Comparison of ENCODE assay signal across 1 cellular context in the genomic region with DNA sequence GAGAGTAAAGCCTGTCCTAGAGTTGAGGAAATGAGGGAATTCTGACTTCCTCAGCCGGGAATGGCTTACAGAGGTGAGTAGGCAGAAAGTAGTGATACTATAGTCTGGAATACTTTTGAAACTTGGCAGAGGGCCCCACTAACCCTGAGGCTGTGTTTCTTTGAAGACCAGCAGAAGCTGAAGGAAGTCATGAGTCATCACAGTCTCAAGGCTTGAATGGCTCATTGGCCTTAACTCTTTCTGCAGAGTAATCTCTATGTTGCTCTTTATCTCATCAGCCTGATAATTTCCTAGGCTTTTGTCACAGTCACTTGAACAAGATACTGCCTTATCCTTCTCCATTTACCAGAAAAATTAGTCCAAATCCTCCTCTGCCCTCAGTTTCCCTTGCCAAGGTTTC.
TF ChIP-seq lines count a peak whose summit lies in the region.

No MANE protein-coding gene starts in this region.

TF ChIP-seq in K562, 482 proteins besides CTCF, POLR2A, EP300 and RAD21 (continued from another document):
- TF ChIP-seq, protein P1, sequence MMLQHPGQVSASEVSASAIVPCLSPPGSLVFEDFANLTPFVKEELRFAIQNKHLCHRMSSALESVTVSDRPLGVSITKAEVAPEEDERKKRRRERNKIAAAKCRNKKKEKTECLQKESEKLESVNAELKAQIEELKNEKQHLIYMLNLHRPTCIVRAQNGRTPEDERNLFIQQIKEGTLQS (IDR thresholded peaks at IDR 0.05) = peak; percentile 90
- TF ChIP-seq, protein P1 (CRISPR knock-in tag; conservative IDR thresholded peaks at IDR 0.05) = no peak
- peak; percentile 85 for TF ChIP-seq ZNF316 (IDR thresholded peaks at IDR 0.05)
- TF ChIP-seq FOXM1 (IDR thresholded peaks at IDR 0.05; ENCODE audit: low read depth) = 0 out of 2 replicates have a peak, but pooled peaks have one; percentile 16
- no peak for TF ChIP-seq FOXM1 (CRISPR knock-in tag; IDR thresholded peaks at IDR 0.05; ENCODE audit: low read depth)
- peak; percentile 92 for TF ChIP-seq JUND (IDR thresholded peaks at IDR 0.05; ENCODE audit: borderline replicate concordance, low read depth, low read length)
- peak; percentile 95 for TF ChIP-seq JUND (tag; IDR thresholded peaks at IDR 0.05; ENCODE audit: borderline replicate concordance, low read depth, low read length)
- TF ChIP-seq ZNF766 (CRISPR knock-in tag; conservative IDR thresholded peaks at IDR 0.05) = peak; percentile 81; the same call in 1 of the 2 replicates
- TF ChIP-seq FOXK2 (conservative IDR thresholded peaks at IDR 0.05 in 1 of 2, IDR thresholded peaks at IDR 0.05 in 1 of 2; ENCODE audit: low read depth in 2 of 2) = peak in 1 of 2 experiments; percentile 29; a peak in 1 of 4 replicates
- TF ChIP-seq, protein P2, sequence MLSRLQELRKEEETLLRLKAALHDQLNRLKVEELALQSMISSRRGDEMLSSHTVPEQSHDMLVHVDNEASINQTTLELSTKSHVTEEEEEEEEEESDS (CRISPR knock-in tag; IDR thresholded peaks at IDR 0.05) = no peak
- no peak for TF ChIP-seq NCOA6 (IDR thresholded peaks at IDR 0.05)
- peak; percentile 60 for TF ChIP-seq MAFK (IDR thresholded peaks at IDR 0.05; ENCODE audit: low read length)
- TF ChIP-seq L3MBTL2 (IDR thresholded peaks at IDR 0.05) = peak; percentile 38; the same call in 1 of the 2 replicates
- peak; percentile 84 for TF ChIP-seq C11orf30 (IDR thresholded peaks at IDR 0.05; ENCODE audit: low read depth)
- TF ChIP-seq NFE2 (IDR thresholded peaks at IDR 0.05; ENCODE audit: low read depth) = peak; percentile 68
- TF ChIP-seq CBFA2T3 (IDR thresholded peaks at IDR 0.05) = peak; percentile 48
- no peak for TF ChIP-seq HDAC6 (IDR thresholded peaks at IDR 0.05; ENCODE audit: low read depth, low read length)
- peak; percentile 77 for TF ChIP-seq ARID1B (IDR thresholded peaks at IDR 0.05)
- TF ChIP-seq GABPB1 (CRISPR knock-in tag; IDR thresholded peaks at IDR 0.05) = no peak
- peak; percentile 77 for TF ChIP-seq DPF2 (IDR thresholded peaks at IDR 0.05)
- no peak for TF ChIP-seq ZNF282 (CRISPR knock-in tag; IDR thresholded peaks at IDR 0.05)
- TF ChIP-seq DACH1 (IDR thresholded peaks at IDR 0.05; ENCODE audit: partially characterized antibody) = peak; percentile 22
- TF ChIP-seq RB1 (IDR thresholded peaks at IDR 0.05; ENCODE audit: low read depth) = no peak
- peak; percentile 73; the same call in 1 of the 2 replicates for TF ChIP-seq JUN (IDR thresholded peaks at IDR 0.05; ENCODE audit: borderline replicate concordance, low read depth, low read length)
- no peak for TF ChIP-seq JUN (CRISPR knock-in tag; IDR thresholded peaks at IDR 0.05; ENCODE audit: borderline replicate concordance)
- no peak for TF ChIP-seq E2F3 (CRISPR knock-in tag; IDR thresholded peaks at IDR 0.05)
- TF ChIP-seq, protein P3, sequence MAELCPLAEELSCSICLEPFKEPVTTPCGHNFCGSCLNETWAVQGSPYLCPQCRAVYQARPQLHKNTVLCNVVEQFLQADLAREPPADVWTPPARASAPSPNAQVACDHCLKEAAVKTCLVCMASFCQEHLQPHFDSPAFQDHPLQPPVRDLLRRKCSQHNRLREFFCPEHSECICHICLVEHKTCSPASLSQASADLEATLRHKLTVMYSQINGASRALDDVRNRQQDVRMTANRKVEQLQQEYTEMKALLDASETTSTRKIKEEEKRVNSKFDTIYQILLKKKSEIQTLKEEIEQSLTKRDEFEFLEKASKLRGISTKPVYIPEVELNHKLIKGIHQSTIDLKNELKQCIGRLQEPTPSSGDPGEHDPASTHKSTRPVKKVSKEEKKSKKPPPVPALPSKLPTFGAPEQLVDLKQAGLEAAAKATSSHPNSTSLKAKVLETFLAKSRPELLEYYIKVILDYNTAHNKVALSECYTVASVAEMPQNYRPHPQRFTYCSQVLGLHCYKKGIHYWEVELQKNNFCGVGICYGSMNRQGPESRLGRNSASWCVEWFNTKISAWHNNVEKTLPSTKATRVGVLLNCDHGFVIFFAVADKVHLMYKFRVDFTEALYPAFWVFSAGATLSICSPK (IDR thresholded peaks at IDR 0.05; ENCODE audit: borderline replicate concordance) = no peak
- TF ChIP-seq SOX6 (IDR thresholded peaks at IDR 0.05) = peak; percentile 75
- peak; percentile 74 for TF ChIP-seq FOXJ2 (tag; IDR thresholded peaks at IDR 0.05)
- peak; percentile 71 for TF ChIP-seq MAFG (tag; conservative IDR thresholded peaks at IDR 0.05)
- 0 out of 2 replicates have a peak, but pooled peaks have one; percentile 32 for TF ChIP-seq SMARCC2 (IDR thresholded peaks at IDR 0.05; ENCODE audit: low read depth)
